9 cellular contexts compared by ENCODE assay signal in the genomic region with DNA sequence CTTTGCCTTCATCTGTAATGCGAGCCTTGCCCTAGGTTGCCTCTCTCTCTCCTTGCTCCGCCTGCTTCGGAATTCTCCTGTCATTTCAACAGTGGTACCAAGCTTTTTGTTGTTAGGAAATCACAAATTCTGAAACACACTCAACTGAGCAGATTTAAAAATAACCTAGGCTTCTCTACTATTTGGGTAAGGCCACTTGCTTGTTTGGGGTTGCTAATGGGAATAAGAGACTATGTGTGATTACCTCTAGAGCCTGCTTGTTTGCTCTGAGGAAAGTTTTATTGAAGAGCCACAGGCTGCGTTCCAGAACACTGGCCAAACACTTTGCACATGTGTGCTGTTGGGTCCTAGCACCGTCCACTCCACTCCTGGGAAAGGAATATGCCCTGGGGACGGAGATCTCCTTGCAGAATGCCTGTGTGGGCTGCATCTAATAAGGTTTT.
A peak's percentile ranks its signal among the peaks of the same experiment; 100 is the strongest.
DNase-seq lines count a peak whose midpoint lies in the region; ATAC-seq and TF ChIP-seq lines count a peak whose summit lies in the region.
"Had no signal": no experiment of that assay in that cellular context is flagged by ENCODE, and none has a peak within 500 bp of the region (broad histone marks: within the 10 kb centered on the region; RNA-seq: fewer than 3 reads in every experiment).

No MANE protein-coding gene starts in this region.

- no peaks in the 10 kb centered on the region for H3K27me3 ChIP-seq in HCT116 (ENCODE audit: insufficient read depth, low read length)
- no peaks in the 10 kb centered on the region for H3K27me3 ChIP-seq in right cardiac atrium (ENCODE audit: control insufficient read depth, insufficient read depth)

- no peak for TF ChIP-seq RAD21 in HCT116 (IDR thresholded peaks at IDR 0.05; ENCODE audit: low read depth)

- TF ChIP-seq CTCF in HCT116 (IDR thresholded peaks at IDR 0.05 in 2 of 3, conservative IDR thresholded peaks at IDR 0.05 in 1 of 3; ENCODE audit: borderline replicate concordance in 1 of 3, insufficient read depth in 1 of 3, low read depth in 2 of 3, low read length in 2 of 3) (no peak), GM10248 (IDR thresholded peaks at IDR 0.05; ENCODE audit: control extremely low read depth, extremely low read depth, low read depth, missing control alignments) (no peak)

- H3K9ac ChIP-seq in HCT116 (ENCODE audit: low read length), result peak overlapping the region; percentile 59

- WGBS in right cardiac atrium, result 61% methylated on average over 6 of the region's 6 CpGs

- H3K4me3 ChIP-seq in HCT116 (replicated peaks in 1 of 2; ENCODE audit: low read depth in 1 of 2, low read length in 2 of 2), result no peak overlapping the region
- H3K4me3 ChIP-seq in right cardiac atrium (ENCODE audit: low read length), result no peak overlapping the region
- no peak overlapping the region for H3K4me3 ChIP-seq in skin epidermis

- ATAC-seq in HCT116 (no peak), right cardiac atrium (peak; percentile 22 to 42)

- POLR2A ChIA-PET in HCT116 (lab: Charles Lee), result interaction anchor here (0.8 to 3.0 kb wide), 5 partner anchors 25 to 71 kb away, joined by 4 to 39 read pairs (median 6); a partner anchor contains a TSS
- POLR2A ChIA-PET in GM10248 (lab: Yijun Ruan, JAX), result interaction anchor here (1.4 kb wide), 1 partner anchor 12 kb away, joined by 4 read pairs; no protein-coding TSS in a partner anchor

- no peaks in the 10 kb centered on the region for H3K79me2 ChIP-seq in HCT116 (ENCODE audit: insufficient read depth, low read length)

- BruUV-seq in HCT116 (replicated peaks; lab: Mats Ljungman, UMichigan), result no TSS peak

- no peaks in the 10 kb centered on the region for H4K20me1 ChIP-seq in HCT116 (ENCODE audit: insufficient read depth)

- peak overlapping the region; percentile 63 for H3K4me2 ChIP-seq in HCT116 (ENCODE audit: low read length)

- DNase-seq in HCT116 (ENCODE audit: low read depth, low spot score) (no peak), amniotic epithelial cell (ENCODE audit: low read depth) (peak; percentile 31), right cardiac atrium (no peak), NCI-H1436 treated with DMSO at 0.1 percent for 48 hours (lab: John Stamatoyannopoulos, UW) (no peak), hippocampal formation (lab: John Stamatoyannopoulos, UW) (no peak), GM10248 (ENCODE audit: extremely low spot score) (no peak), NCI-H1417 treated with DMSO at 0.1 percent for 48 hours (lab: John Stamatoyannopoulos, UW) (no peak)
- DNase-seq: NCI-H2081 treated with DMSO at 0.1 percent for 48 hours had no signal

- H3K36me3 ChIP-seq in HCT116 (ENCODE audit: control insufficient read depth in 1 of 2, insufficient read depth in 2 of 2, low read length in 2 of 2), result no peaks in the 10 kb centered on the region

- H3K9me3 ChIP-seq in HCT116 (ENCODE audit: control insufficient read depth in 1 of 2, insufficient read depth in 1 of 2, low read depth in 1 of 2, low read length in 2 of 2), result no peaks in the 10 kb centered on the region
- no peaks in the 10 kb centered on the region for H3K9me3 ChIP-seq in right cardiac atrium (ENCODE audit: control insufficient read depth, low read length)

- CTCF ChIA-PET in HCT116 (lab: Charles Lee) (no interaction called here), GM10248 (lab: Yijun Ruan, JAX) (interaction anchor here (2.4 to 2.8 kb wide), 3 partner anchors 12 to 46 kb away, joined by 8 to 11 read pairs (median 10); no protein-coding TSS in a partner anchor)

- H3K27ac ChIP-seq in HCT116 (ENCODE audit: low read depth, low read length), result peak overlapping the region; percentile 90
- no peak overlapping the region for H3K27ac ChIP-seq in right cardiac atrium (ENCODE audit: low read length)
- H3K27ac ChIP-seq in skin epidermis, result peak overlapping the region in 14 of 21 experiments; percentile 75 to 91 (median 82)

- RAD21 ChIA-PET in HCT116 (lab: Charles Lee; ENCODE audit: low non-redundant PET in 1 of 2, low total read pairs in 2 of 2, uncharacterized antibody in 2 of 2, unreplicated experiment in 2 of 2), result interaction anchor here in 1 of 2 experiments (1.4 kb wide), 1 partner anchor 36 kb away, joined by 3 read pairs; no protein-coding TSS in a partner anchor

- H3K9me2 ChIP-seq in HCT116 (ENCODE audit: insufficient read depth), result no peaks in the 10 kb centered on the region

- peak overlapping the region; percentile 38 for H2AFZ ChIP-seq in HCT116 (ENCODE audit: low read depth, low read length, poor library complexity, severe bottlenecking)

- TF ChIP-seq POLR2A in HCT116 (IDR thresholded peaks at IDR 0.05; ENCODE audit: borderline replicate concordance, extremely low read depth, insufficient read depth, insufficient read length), result no peak

- H3K4me1 ChIP-seq in HCT116 (ENCODE audit: control insufficient read depth in 1 of 2, insufficient read depth in 2 of 2, low read length in 2 of 2), result peaks cover 37 to 53% of the 10 kb centered on the region in 2 experiments
- H3K4me1 ChIP-seq in right cardiac atrium (ENCODE audit: control insufficient read depth, insufficient read depth, low read length), result peaks cover 2% of the 10 kb centered on the region

- intact Hi-C loops in HCT116 (cut with micrococcal nuclease) (loop anchor here (2.0 to 5.0 kb wide), 2 partner anchors 71 to 91 kb away; no protein-coding TSS in a partner anchor), right cardiac atrium (cut with DNase I) (no loop called here)

TF ChIP-seq in HCT116, 20 proteins besides CTCF, POLR2A, EP300 and RAD21:
- TF ChIP-seq, protein P1, sequence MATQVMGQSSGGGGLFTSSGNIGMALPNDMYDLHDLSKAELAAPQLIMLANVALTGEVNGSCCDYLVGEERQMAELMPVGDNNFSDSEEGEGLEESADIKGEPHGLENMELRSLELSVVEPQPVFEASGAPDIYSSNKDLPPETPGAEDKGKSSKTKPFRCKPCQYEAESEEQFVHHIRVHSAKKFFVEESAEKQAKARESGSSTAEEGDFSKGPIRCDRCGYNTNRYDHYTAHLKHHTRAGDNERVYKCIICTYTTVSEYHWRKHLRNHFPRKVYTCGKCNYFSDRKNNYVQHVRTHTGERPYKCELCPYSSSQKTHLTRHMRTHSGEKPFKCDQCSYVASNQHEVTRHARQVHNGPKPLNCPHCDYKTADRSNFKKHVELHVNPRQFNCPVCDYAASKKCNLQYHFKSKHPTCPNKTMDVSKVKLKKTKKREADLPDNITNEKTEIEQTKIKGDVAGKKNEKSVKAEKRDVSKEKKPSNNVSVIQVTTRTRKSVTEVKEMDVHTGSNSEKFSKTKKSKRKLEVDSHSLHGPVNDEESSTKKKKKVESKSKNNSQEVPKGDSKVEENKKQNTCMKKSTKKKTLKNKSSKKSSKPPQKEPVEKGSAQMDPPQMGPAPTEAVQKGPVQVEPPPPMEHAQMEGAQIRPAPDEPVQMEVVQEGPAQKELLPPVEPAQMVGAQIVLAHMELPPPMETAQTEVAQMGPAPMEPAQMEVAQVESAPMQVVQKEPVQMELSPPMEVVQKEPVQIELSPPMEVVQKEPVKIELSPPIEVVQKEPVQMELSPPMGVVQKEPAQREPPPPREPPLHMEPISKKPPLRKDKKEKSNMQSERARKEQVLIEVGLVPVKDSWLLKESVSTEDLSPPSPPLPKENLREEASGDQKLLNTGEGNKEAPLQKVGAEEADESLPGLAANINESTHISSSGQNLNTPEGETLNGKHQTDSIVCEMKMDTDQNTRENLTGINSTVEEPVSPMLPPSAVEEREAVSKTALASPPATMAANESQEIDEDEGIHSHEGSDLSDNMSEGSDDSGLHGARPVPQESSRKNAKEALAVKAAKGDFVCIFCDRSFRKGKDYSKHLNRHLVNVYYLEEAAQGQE (IDR thresholded peaks at IDR 0.05; ENCODE audit: low read depth), result no peak
- peak; percentile 12; the same call in 1 of the 2 replicates for TF ChIP-seq FOSL1 (IDR thresholded peaks at IDR 0.05; ENCODE audit: low read depth)
- no peak for TF ChIP-seq EGR1 (IDR thresholded peaks at IDR 0.05; ENCODE audit: low read depth)
